In the genomic region with DNA sequence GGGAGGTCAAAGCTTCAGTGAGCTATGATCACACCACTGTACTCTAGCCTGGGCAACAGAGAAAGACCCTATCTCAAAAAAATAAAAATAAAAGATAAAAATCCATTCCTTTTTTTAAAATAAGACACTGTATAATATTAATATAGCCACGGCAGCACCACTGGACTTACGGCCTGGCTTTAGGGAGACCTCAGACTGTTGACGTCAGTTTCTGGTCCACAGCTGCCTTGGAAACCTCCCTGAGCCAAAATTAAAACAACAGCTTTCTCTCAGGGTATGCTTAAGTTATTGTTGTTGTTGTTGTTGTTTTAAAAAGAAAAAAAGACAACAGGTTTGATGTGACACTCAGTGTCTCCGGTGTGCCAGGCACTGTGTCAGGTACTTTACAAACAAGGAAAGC, we compare ENCODE assay signal across 19 cellular contexts. TPM values are rescaled to one million over a fixed set of nuclear protein-coding genes. Genes with fewer than 3 reads are reported as not detected.
DNase-seq lines count a peak whose midpoint lies in the region; ATAC-seq and TF ChIP-seq lines count a peak whose summit lies in the region.
"Had no signal": no experiment of that assay in that cellular context is flagged by ENCODE, and none has a peak within 500 bp of the region (broad histone marks: within the 10 kb centered on the region; RNA-seq: fewer than 3 reads in every experiment).

No MANE protein-coding gene starts in this region.

- H2AFZ ChIP-seq in IMR-90 (replicated peaks; ENCODE audit: low read length, poor library complexity): no peak overlapping the region
- H2AFZ ChIP-seq in mesenchymal stem cell (ENCODE audit: low read depth, low read length): no peak overlapping the region

- H2BK5ac ChIP-seq in IMR-90 (ENCODE audit: low read depth, low read length, poor library complexity, severe bottlenecking) (no peak overlapping the region), mesenchymal stem cell (ENCODE audit: low read depth, low read length, poor library complexity, severe bottlenecking) (no peak overlapping the region)

- H3K4ac ChIP-seq in IMR-90 (ENCODE audit: low read depth, low read length) (peak overlapping the region; percentile 14; the same call in 1 of the 2 replicates), mesenchymal stem cell (ENCODE audit: low read depth in 1 of 2, low read length in 2 of 2) (no peak overlapping the region)

- intact Hi-C loops in IMR-90 (cut with micrococcal nuclease): no loop called here
- intact Hi-C loops in colonic mucosa (cut with DNase I): no loop called here

- H3K4me1 Mint-ChIP-seq in stimulated activated naive CD8-positive, alpha-beta T cell treated with anti-CD3 and anti-CD28 coated beads, Interleukin-15, amount 100 ng/mL, for 72 hours: peaks cover 100% of the 10 kb centered on the region

- no peak overlapping the region for H3K56ac ChIP-seq in IMR-90 (ENCODE audit: extremely low read depth, insufficient read depth, low read length)

- TF ChIP-seq CTCF in IMR-90 (conservative IDR thresholded peaks at IDR 0.05; ENCODE audit: low read depth, low read length) (no peak), colonic mucosa (IDR thresholded peaks at IDR 0.05) (no peak)

- H4K8ac ChIP-seq in IMR-90 (ENCODE audit: low read depth in 2 of 2, low read length in 2 of 2) (no peak overlapping the region), mesenchymal stem cell (ENCODE audit: low read length) (peak overlapping the region; percentile 4)

- H2BK120ac ChIP-seq in IMR-90 (ENCODE audit: low read depth, low read length): no peak overlapping the region
- no peak overlapping the region for H2BK120ac ChIP-seq in mesenchymal stem cell (ENCODE audit: low read depth, low read length)

- ATAC-seq in IMR-90 (ENCODE audit: low read depth) (no peak), HG03460 (IDR thresholded peaks at IDR 0.05; ENCODE audit: unreplicated experiment) (no peak)
- no peak for ATAC-seq in stimulated activated naive CD8-positive, alpha-beta T cell treated with anti-CD3 and anti-CD28 coated beads, Interleukin-15, amount 100 ng/mL, for 72 hours

- 100% methylated on average over 1 of the region's 4 CpGs; no CpG with 5 or more reads in 1 of the 2 experiments for WGBS in IMR-90 (ENCODE audit: extremely low coverage in 2 of 2, insufficient read length in 1 of 2), 2 experiments
- WGBS in mesenchymal stem cell: 95% methylated on average over 4 of the region's 4 CpGs

- no peaks in the 10 kb centered on the region for H3K9me3 Mint-ChIP-seq in stimulated activated naive CD8-positive, alpha-beta T cell treated with anti-CD3 and anti-CD28 coated beads, Interleukin-15, amount 100 ng/mL, for 72 hours
- H3K9me3 Mint-ChIP-seq: activated CD4-positive, alpha-beta memory T cell treated with anti-CD3 and anti-CD28 coated beads for 36 hours; CD4-positive, alpha-beta T cell had no signal

- TF ChIP-seq RAD21 in IMR-90 (IDR thresholded peaks at IDR 0.05; ENCODE audit: low read length): no peak

- no peak for TF ChIP-seq POLR2A in IMR-90 (IDR thresholded peaks at IDR 0.05; ENCODE audit: low read depth, low read length)

- H3K14ac ChIP-seq in IMR-90 (replicated peaks; ENCODE audit: low read depth, low read length) (no peak overlapping the region), mesenchymal stem cell (ENCODE audit: low read length in 2 of 2) (no peak overlapping the region)

- H4K5ac ChIP-seq in IMR-90 (ENCODE audit: low read depth, low read length): no peak overlapping the region

- no peak overlapping the region for H2AK9ac ChIP-seq in IMR-90 (replicated peaks; ENCODE audit: low read depth, low read length, poor library complexity)

- in situ Hi-C loops in IMR-90 (cut with MboI; ENCODE audit: low sequenced_read_pairs): no loop called here

- H3K9me1 ChIP-seq in IMR-90 (ENCODE audit: insufficient read depth, low read length): peaks cover 45% of the 10 kb centered on the region

- no TSS peak for BruUV-seq in IMR-90 (replicated peaks; lab: Mats Ljungman, UMichigan)

- H4K20me1 ChIP-seq in IMR-90 (ENCODE audit: insufficient read depth, low read length): peaks cover 93% of the 10 kb centered on the region

- H3K23ac ChIP-seq in IMR-90 (ENCODE audit: low read depth, low read length): peak overlapping the region; percentile 34; the same call in 1 of the 2 replicates
- no peak overlapping the region for H3K23ac ChIP-seq in mesenchymal stem cell (ENCODE audit: low read length in 2 of 2)

- H3K4me3 ChIP-seq in IMR-90 (ENCODE audit: insufficient read depth, low read depth, low read length) (no peak overlapping the region), colonic mucosa (no peak overlapping the region), mesenchymal stem cell (ENCODE audit: insufficient read depth in 1 of 2, low read depth in 1 of 2, low read length in 2 of 2) (no peak overlapping the region)
- H3K4me3 ChIP-seq: cardiac muscle cell had no signal

- H3K9ac ChIP-seq in IMR-90 (ENCODE audit: low read depth, low read length) (no peak overlapping the region), colonic mucosa (ENCODE audit: low read depth in 2 of 2, low read length in 2 of 2) (peak overlapping the region; percentile 5 to 21), mesenchymal stem cell (ENCODE audit: low read length) (peak overlapping the region; percentile 78)

- H3K27ac ChIP-seq in IMR-90 (ENCODE audit: insufficient read depth, low read length) (no peak overlapping the region), colonic mucosa (peak overlapping the region; percentile 44), mesenchymal stem cell (ENCODE audit: low read length, poor library complexity, severe bottlenecking) (no peak overlapping the region), substantia nigra (ENCODE audit: low read depth, low read length, poor library complexity, severe bottlenecking) (peak overlapping the region; percentile 42)
- H3K27ac ChIP-seq: cardiac muscle cell, HL-60 had no signal

- H3K27me3 ChIP-seq in IMR-90 (ENCODE audit: control insufficient read depth, insufficient read depth, low read length) (no peaks in the 10 kb centered on the region), colonic mucosa (no peaks in the 10 kb centered on the region), mesenchymal stem cell (ENCODE audit: control insufficient read depth in 1 of 2, insufficient read depth in 1 of 2, low read length in 2 of 2) (no peaks in the 10 kb centered on the region)
- H3K27me3 ChIP-seq: cardiac muscle cell had no signal

- H3K27ac Mint-ChIP-seq in stimulated activated naive CD8-positive, alpha-beta T cell treated with anti-CD3 and anti-CD28 coated beads, Interleukin-15, amount 100 ng/mL, for 72 hours: peak overlapping the region in 1 of 2 donors; percentile 59

- H4K91ac ChIP-seq in IMR-90 (ENCODE audit: insufficient read depth, low read depth, low read length) (no peak overlapping the region), mesenchymal stem cell (ENCODE audit: low read length) (no peak overlapping the region)

- H3K27me3 Mint-ChIP-seq in stimulated activated naive CD8-positive, alpha-beta T cell treated with anti-CD3 and anti-CD28 coated beads, Interleukin-15, amount 100 ng/mL, for 72 hours: no peaks in the 10 kb centered on the region
- H3K27me3 Mint-ChIP-seq: activated CD4-positive, alpha-beta memory T cell treated with anti-CD3 and anti-CD28 coated beads for 36 hours; CD4-positive, alpha-beta T cell had no signal

- H2BK20ac ChIP-seq in IMR-90 (ENCODE audit: low read depth, low read length): no peak overlapping the region

- H3K79me1 ChIP-seq in IMR-90 (ENCODE audit: low read depth in 1 of 2, low read length in 2 of 2) (peaks cover 42 to 94% of the 10 kb centered on the region in 2 experiments), mesenchymal stem cell (replicated peaks; ENCODE audit: low read length, poor library complexity, severe bottlenecking) (peaks cover 8% of the 10 kb centered on the region)

- H3K4me1 ChIP-seq in IMR-90 (ENCODE audit: control insufficient read depth, insufficient read depth, low read length) (peaks cover 44% of the 10 kb centered on the region), colonic mucosa (peaks cover 6% of the 10 kb centered on the region), mesenchymal stem cell (ENCODE audit: control insufficient read depth, insufficient read depth, low read depth, low read length) (peaks cover 41% of the 10 kb centered on the region)

- H3K18ac ChIP-seq in IMR-90 (ENCODE audit: low read depth, low read length): peak overlapping the region; percentile 10; the same call in 1 of the 2 replicates
- H3K18ac ChIP-seq in mesenchymal stem cell (ENCODE audit: low read depth in 1 of 2, low read length in 2 of 2): peak overlapping the region in 1 of 2 experiments; percentile 29

- H3K4me3 Mint-ChIP-seq in stimulated activated naive CD8-positive, alpha-beta T cell treated with anti-CD3 and anti-CD28 coated beads, Interleukin-15, amount 100 ng/mL, for 72 hours: no peak overlapping the region
- H3K4me3 Mint-ChIP-seq: activated CD4-positive, alpha-beta memory T cell treated with anti-CD3 and anti-CD28 coated beads for 36 hours; CD4-positive, alpha-beta T cell had no signal

- dilution Hi-C loops in IMR-90 (cut with HindIII; ENCODE audit: low sequenced_read_pairs, unreplicated experiment): no loop called here

- H3K36me3 ChIP-seq in IMR-90 (ENCODE audit: control insufficient read depth, insufficient read depth, low read length): peaks cover 10% of the 10 kb centered on the region
- H3K36me3 ChIP-seq in colonic mucosa: no peaks in the 10 kb centered on the region
- peaks cover 17 to 18% of the 10 kb centered on the region in 2 experiments for H3K36me3 ChIP-seq in mesenchymal stem cell (ENCODE audit: control insufficient read depth in 1 of 2, insufficient read depth in 2 of 2, low read depth in 1 of 2, low read length in 2 of 2)
- H3K36me3 ChIP-seq: cardiac muscle cell had no signal

- H2AK5ac ChIP-seq in IMR-90 (ENCODE audit: low read depth, low read length) (peak overlapping the region; percentile 62; the same call in 1 of the 2 replicates), mesenchymal stem cell (ENCODE audit: low read length, severe bottlenecking) (no peak overlapping the region)

- POLR2A ChIA-PET in IMR-90 (lab: Charles Lee; ENCODE audit: unreplicated experiment): no interaction called here

- H2BK15ac ChIP-seq in IMR-90 (ENCODE audit: low read depth, low read length): no peak overlapping the region
- no peak overlapping the region for H2BK15ac ChIP-seq in mesenchymal stem cell (ENCODE audit: low read depth, poor library complexity, severe bottlenecking)

- CTCF ChIA-PET in IMR-90 (lab: Yijun Ruan, JAX): no interaction called here

- DNase-seq in IMR-90: no peak
- no peak for DNase-seq in colonic mucosa
- DNase-seq in mesenchymal stem cell: no peak
- no peak for DNase-seq in substantia nigra (lab: John Stamatoyannopoulos, UW)
- no peak for DNase-seq in KG1 (lab: John Stamatoyannopoulos, UW)
- no peak for DNase-seq in SKM-1 treated with dmso at 0.1 percent for 144 hours (lab: John Stamatoyannopoulos, UW; ENCODE audit: unreplicated experiment)
- DNase-seq in stimulated activated naive CD8-positive, alpha-beta T cell treated with anti-CD3 and anti-CD28 coated beads, Interleukin-15, amount 100 ng/mL, for 72 hours: no peak
- DNase-seq: activated CD4-positive, alpha-beta memory T cell treated with anti-CD3 and anti-CD28 coated beads for 36 hours; activated effector memory CD4-positive, alpha-beta T cell treated with anti-CD3 and anti-CD28 coated beads, Interleukin-2, amount 50 U/mL, for 16 hours; CD4-positive, alpha-beta T cell; GOT3; mesendoderm; NCI-H1694 treated with DMSO at 0.1 percent for 48 hours; NCI-H748 treated with DMSO at 0.1 percent for 48 hours; stimulated activated CD4-positive, alpha-beta T cell treated with anti-CD3 and anti-CD28 coated beads, Interleukin-2, amount 100 ng/mL, for 48 hours; T1000 had no signal

- H3K9me3 ChIP-seq in IMR-90 (ENCODE audit: control insufficient read depth, insufficient read depth, low read length): no peaks in the 10 kb centered on the region
- H3K9me3 ChIP-seq in colonic mucosa: no peaks in the 10 kb centered on the region
- no peaks in the 10 kb centered on the region for H3K9me3 ChIP-seq in mesenchymal stem cell (ENCODE audit: control insufficient read depth, low read length)

- H2BK12ac ChIP-seq in mesenchymal stem cell (ENCODE audit: low read length in 2 of 2): no peak overlapping the region

- H3K4me2 ChIP-seq in IMR-90 (ENCODE audit: low read depth, low read length) (no peak overlapping the region), mesenchymal stem cell (ENCODE audit: low read length, poor library complexity, severe bottlenecking) (no peak overlapping the region)

RNA-seq across cellular contexts. Expression of a gene that starts 42.0 kb away (rescaled TPM):
- 180 and 216 TPM in 2 replicates for total RNA-seq in IMR-90 (2012; rRNA removed)
- polyA plus RNA-seq in IMR-90 (2012; rRNA removed): 271 and 304 TPM in 2 replicates
- 189 and 234 TPM in 2 replicates for polyA plus RNA-seq in IMR-90 (2012; cell fraction: cytosol; rRNA removed)
- 74.4 and 139 TPM in 2 replicates for polyA plus RNA-seq in IMR-90 (2012; cell fraction: nucleus; rRNA removed; ENCODE audit: low replicate concordance)
- 100 to 1,000 TPM; 397 to 407 TPM for total RNA-seq in colonic mucosa
- 431 TPM for polyA plus RNA-seq in mesenchymal stem cell (2013, experiment 1 of 2)
- polyA plus RNA-seq in mesenchymal stem cell (2013, experiment 2 of 2): 426 TPM

Comparison
In these comparisons a context has a peak if more than half of its experiments do, and no peak if none do; other contexts are left out.
1. H3K27ac ChIP-seq: peak in colonic mucosa (single experiment) and substantia nigra (single experiment); none in IMR-90 (single experiment) and mesenchymal stem cell (single experiment).